Comparison of ENCODE assay signal across 9 cellular contexts in genomic region chrX:53279296-53280237, GRCh38. TPM values are rescaled to one million over a fixed set of nuclear protein-coding genes. Genes with fewer than 3 reads are reported as not detected.
DNase-seq lines count a peak whose midpoint lies in the region; ATAC-seq and TF ChIP-seq lines count a peak whose summit lies in the region.
"Had no signal": no experiment of that assay in that cellular context is flagged by ENCODE, and none has a peak within 500 bp of the region (broad histone marks: within the 10 kb centered on the region; RNA-seq: fewer than 3 reads in every experiment).

No MANE protein-coding gene starts in this region.

- H2BK15ac ChIP-seq in neuronal stem cell (ENCODE audit: low read length) = no peak overlapping the region

- H3K4me1 Mint-ChIP-seq in CD8-positive, alpha-beta T cell (ENCODE audit: low read depth) = peaks cover 7% of the 10 kb centered on the region
- H3K4me1 Mint-ChIP-seq in HFFc6 (ENCODE audit: low read depth) = peaks cover 20% of the 10 kb centered on the region

- no peak overlapping the region for H4K8ac ChIP-seq in neuronal stem cell (ENCODE audit: low read depth, low read length)

- H3K18ac ChIP-seq in neuronal stem cell (ENCODE audit: low read length) = no peak overlapping the region

- no peak for ATAC-seq in CD8-positive, alpha-beta T cell
- no peak for ATAC-seq in body of pancreas

- no peak overlapping the region for H2BK5ac ChIP-seq in neuronal stem cell (ENCODE audit: low read length)

- CTCF ChIA-PET in CD8-positive, alpha-beta T cell (lab: Charles Lee) = interaction anchor here (1.3 kb wide), 1 partner anchor 18 kb away, joined by 4 read pairs; no protein-coding TSS in a partner anchor

- H3K4me1 ChIP-seq in CD8-positive, alpha-beta T cell (ENCODE audit: insufficient read depth, low read length) = peaks cover 8% of the 10 kb centered on the region
- H3K4me1 ChIP-seq in osteoblast (ENCODE audit: insufficient read depth, low read length) (peaks cover 16% of the 10 kb centered on the region), neuronal stem cell (ENCODE audit: control insufficient read depth in 2 of 2, insufficient read depth in 1 of 2, low read depth in 1 of 2, low read length in 2 of 2) (peaks cover 4 to 7% of the 10 kb centered on the region in 2 donors), body of pancreas (peaks cover 28% of the 10 kb centered on the region)

- no peaks in the 10 kb centered on the region for H3K9me3 Mint-ChIP-seq in CD8-positive, alpha-beta T cell
- H3K9me3 Mint-ChIP-seq in HFFc6 = no peaks in the 10 kb centered on the region

- H3K27me3 Mint-ChIP-seq in CD8-positive, alpha-beta T cell (ENCODE audit: low read depth) = peaks cover 2% of the 10 kb centered on the region
- H3K27me3 Mint-ChIP-seq in HFFc6 (ENCODE audit: insufficient read depth) = no peaks in the 10 kb centered on the region

- H3K14ac ChIP-seq in neuronal stem cell (ENCODE audit: low read length) = no peak overlapping the region

- H3K27ac ChIP-seq in CD8-positive, alpha-beta T cell (ENCODE audit: low read depth, low read length) = no peak overlapping the region
- H3K27ac ChIP-seq in brain microvascular endothelial cell (no peak overlapping the region), osteoblast (ENCODE audit: low read depth, low read length) (no peak overlapping the region), neuronal stem cell (replicated peaks; ENCODE audit: low read length) (no peak overlapping the region), body of pancreas (no peak overlapping the region)

- peaks cover 10% of the 10 kb centered on the region for H3K79me2 ChIP-seq in osteoblast (ENCODE audit: insufficient read depth, low read length)

- no peak for DNase-seq in CD8-positive, alpha-beta T cell
- no peak for DNase-seq in HFFc6
- DNase-seq in brain microvascular endothelial cell = no peak
- DNase-seq in osteoblast (ENCODE audit: insufficient read length, low spot score, missing footprints) = no peak
- DNase-seq in GDM1 (lab: John Stamatoyannopoulos, UW) = no peak
- no peak for DNase-seq in neuronal stem cell (ENCODE audit: low spot score)
- no peak for DNase-seq in activated CD8-positive, alpha-beta memory T cell treated with anti-CD3 and anti-CD28 coated beads, Interleukin-2, amount 50 U/mL, for 4 hours
- no peak for DNase-seq in body of pancreas
- DNase-seq: SW 1271 had no signal

- TF ChIP-seq CTCF in CD8-positive, alpha-beta T cell (IDR thresholded peaks at IDR 0.05) = no peak
- no peak for TF ChIP-seq CTCF in HFFc6 (IDR thresholded peaks at IDR 0.05)
- peak; percentile 28 for TF ChIP-seq CTCF in brain microvascular endothelial cell (IDR thresholded peaks at IDR 0.05; ENCODE audit: low read depth, low read length, missing control alignments)
- no peak for TF ChIP-seq CTCF in osteoblast (IDR thresholded peaks at IDR 0.05; ENCODE audit: extremely low read depth, low read depth, low read length)
- no peak for TF ChIP-seq CTCF in body of pancreas (IDR thresholded peaks at IDR 0.05)

- H3K23ac ChIP-seq in neuronal stem cell (ENCODE audit: low read depth, low read length, poor library complexity) = no peak overlapping the region

- no peak overlapping the region for H2AK5ac ChIP-seq in neuronal stem cell (ENCODE audit: low read depth, low read length)

- H3K9me3 ChIP-seq in CD8-positive, alpha-beta T cell (ENCODE audit: low read length) = no peaks in the 10 kb centered on the region
- H3K9me3 ChIP-seq in osteoblast (ENCODE audit: low read depth, low read length) = no peaks in the 10 kb centered on the region
- H3K9me3 ChIP-seq in neuronal stem cell (replicated peaks in 1 of 2; ENCODE audit: control insufficient read depth in 2 of 2, insufficient read depth in 1 of 2, low read depth in 1 of 2, low read length in 2 of 2) = no peaks in the 10 kb centered on the region
- H3K9me3 ChIP-seq in body of pancreas = no peaks in the 10 kb centered on the region

- H2BK12ac ChIP-seq in neuronal stem cell (ENCODE audit: low read length) = no peak overlapping the region

- peaks cover 4% of the 10 kb centered on the region for H4K20me1 ChIP-seq in osteoblast (ENCODE audit: insufficient read depth, low read length)

- H4K91ac ChIP-seq in neuronal stem cell (ENCODE audit: low read depth, low read length, poor library complexity) = no peak overlapping the region

- peak overlapping the region; percentile 32 for H3K4me3 Mint-ChIP-seq in CD8-positive, alpha-beta T cell
- H3K4me3 Mint-ChIP-seq in HFFc6 = peak overlapping the region; percentile 84

- H3K4me3 ChIP-seq in CD8-positive, alpha-beta T cell (ENCODE audit: low read depth, low read length) = no peak overlapping the region
- H3K4me3 ChIP-seq in brain microvascular endothelial cell (ENCODE audit: low read depth, low read length) = no peak overlapping the region
- peak overlapping the region; percentile 64 for H3K4me3 ChIP-seq in osteoblast (ENCODE audit: insufficient read depth, low read length)
- no peak overlapping the region for H3K4me3 ChIP-seq in neuronal stem cell (ENCODE audit: low read length in 2 of 2)
- H3K4me3 ChIP-seq in body of pancreas = no peak overlapping the region

- H2AFZ ChIP-seq in osteoblast (ENCODE audit: low read length) (no peak overlapping the region), neuronal stem cell (ENCODE audit: low read length) (no peak overlapping the region)

- H3K4ac ChIP-seq in neuronal stem cell (ENCODE audit: low read length) = no peak overlapping the region

- H3K9ac ChIP-seq in neuronal stem cell (ENCODE audit: low read depth, low read length, poor library complexity) = no peak overlapping the region

- H3K36me3 ChIP-seq in CD8-positive, alpha-beta T cell (ENCODE audit: insufficient read depth, low read length) = no peaks in the 10 kb centered on the region
- no peaks in the 10 kb centered on the region for H3K36me3 ChIP-seq in brain microvascular endothelial cell (replicated peaks)
- no peaks in the 10 kb centered on the region for H3K36me3 ChIP-seq in osteoblast (ENCODE audit: insufficient read depth, low read length)
- H3K36me3 ChIP-seq in neuronal stem cell (replicated peaks in 1 of 2; ENCODE audit: control insufficient read depth in 2 of 2, insufficient read depth in 2 of 2, low read length in 2 of 2) = no peaks in the 10 kb centered on the region
- H3K36me3 ChIP-seq in body of pancreas (replicated peaks in 1 of 2; ENCODE audit: insufficient read depth in 1 of 2, low read depth in 2 of 2) = no peaks in the 10 kb centered on the region

- H2BK120ac ChIP-seq in neuronal stem cell (ENCODE audit: low read depth, low read length) = no peak overlapping the region

- POLR2A ChIA-PET in CD8-positive, alpha-beta T cell (lab: Charles Lee) = no interaction called here

- H3K79me1 ChIP-seq in neuronal stem cell (ENCODE audit: low read depth, low read length) = no peaks in the 10 kb centered on the region

- H3K27me3 ChIP-seq in CD8-positive, alpha-beta T cell (ENCODE audit: insufficient read depth, low read length) = no peaks in the 10 kb centered on the region
- no peaks in the 10 kb centered on the region for H3K27me3 ChIP-seq in brain microvascular endothelial cell (replicated peaks)
- H3K27me3 ChIP-seq in osteoblast (ENCODE audit: insufficient read depth, low read length) = peaks cover 6% of the 10 kb centered on the region
- H3K27me3 ChIP-seq in neuronal stem cell (ENCODE audit: control insufficient read depth in 3 of 3, insufficient read depth in 3 of 3, low read depth in 1 of 3, low read length in 3 of 3) = no peaks in the 10 kb centered on the region
- no peaks in the 10 kb centered on the region for H3K27me3 ChIP-seq in body of pancreas

- H3K4me2 ChIP-seq in osteoblast (ENCODE audit: insufficient read depth, low read length) (peak overlapping the region; percentile 76), neuronal stem cell (ENCODE audit: insufficient read depth, low read length, poor library complexity, severe bottlenecking) (no peak overlapping the region)

- in situ Hi-C loops in brain microvascular endothelial cell (cut with HindIII; ENCODE audit: low pct_ligation_motif_present, low sequenced_read_pairs) = no loop called here

- intact Hi-C loops in CD8-positive, alpha-beta T cell (cut with DNase I, micrococcal nuclease) = no loop called here
- intact Hi-C loops in body of pancreas (cut with DNase I) = no loop called here

- H3K36me3 Mint-ChIP-seq in CD8-positive, alpha-beta T cell = no peaks in the 10 kb centered on the region
- no peaks in the 10 kb centered on the region for H3K36me3 Mint-ChIP-seq in HFFc6 (ENCODE audit: low read depth)

- no peak overlapping the region for H3K27ac Mint-ChIP-seq in CD8-positive, alpha-beta T cell
- no peak overlapping the region for H3K27ac Mint-ChIP-seq in HFFc6

- 100% methylated on average over 1 of the region's 14 CpGs; no CpG with 5 or more reads in 1 of the 2 donors for WGBS in neuronal stem cell (ENCODE audit: extremely low coverage in 2 of 2, insufficient read length in 2 of 2, insufficient replicate concordance in 1 of 2), 2 donors
- WGBS in body of pancreas, 2 donors = 58 to 87% methylated on average over 5 to 11 of the region's 14 CpGs

- TF ChIP-seq POLR2A in body of pancreas (IDR thresholded peaks at IDR 0.05) = no peak

RNA-seq across cellular contexts. Expression of gene IQSEC2, which starts 1.8 kb away (rescaled TPM):
- total RNA-seq in CD8-positive, alpha-beta T cell = 1 to 10 TPM in 1 of 2 experiments, under 1 TPM in 1; 0.78 to 1.0 TPM
- 10 to 100 TPM; 16.4 to 22.8 (median 20.0) TPM for total RNA-seq in HFFc6 (2021; fragmentation: NEBNext Ultra II Directional; extraction: Animal tissue kit (Norgen Biotek cat#: 25700))
- total RNA-seq in osteoblast (10.1 and 14.7 TPM in 2 replicates), body of pancreas (10 to 100 TPM; 12.7 to 30.3 TPM)
- 12.5 TPM for polyA plus RNA-seq in neuronal stem cell (2013, experiment 1 of 2)
- 13.1 TPM for polyA plus RNA-seq in neuronal stem cell (2013, experiment 2 of 2)

RNA-seq across cellular contexts. Expression of gene KDM5C, which starts 54.6 kb away (rescaled TPM):
- total RNA-seq in CD8-positive, alpha-beta T cell = 100 to 1,000 TPM; 276 to 295 TPM
- total RNA-seq in HFFc6 (2021; fragmentation: NEBNext Ultra II Directional; extraction: Animal tissue kit (Norgen Biotek cat#: 25700)) = 10 to 100 TPM; 57.9 to 65.9 (median 61.4) TPM
- total RNA-seq in osteoblast = 104 and 122 TPM in 2 replicates
- 28.9 TPM for polyA plus RNA-seq in neuronal stem cell (2013, experiment 1 of 2)
- 27.2 TPM for polyA plus RNA-seq in neuronal stem cell (2013, experiment 2 of 2)
- total RNA-seq in body of pancreas = 100 to 1,000 TPM in 1 of 2 donors, 10 to 100 TPM in 1; 65.1 to 171 TPM
